19 cellular contexts compared by ENCODE assay signal in genomic region chr6:106118835-106119443, GRCh38. TPM values are rescaled to one million over a fixed set of nuclear protein-coding genes. Genes with fewer than 3 reads are reported as not detected.
A peak's percentile ranks its signal among the peaks of the same experiment; 100 is the strongest.
DNase-seq lines count a peak whose midpoint lies in the region; ATAC-seq and TF ChIP-seq lines count a peak whose summit lies in the region.
"Had no signal": no experiment of that assay in that cellular context is flagged by ENCODE, and none has a peak within 500 bp of the region (broad histone marks: within the 10 kb centered on the region; RNA-seq: fewer than 3 reads in every experiment).

No MANE protein-coding gene starts in this region.

- H3K4me3 ChIP-seq in SJSA1 (no peak overlapping the region), fibroblast of villous mesenchyme (ENCODE audit: low read depth, low read length) (no peak overlapping the region)
- H3K4me3 ChIP-seq: colonic mucosa, tibial nerve had no signal

- no peak for TF ChIP-seq CTCF in fibroblast of villous mesenchyme (IDR thresholded peaks at IDR 0.05; ENCODE audit: insufficient read depth, low read depth, low read length)

- H3K36me3 ChIP-seq in SJSA1, result no peaks in the 10 kb centered on the region
- H3K36me3 ChIP-seq: colonic mucosa, tibial nerve had no signal

- no peaks in the 10 kb centered on the region for H3K9me3 ChIP-seq in SJSA1 (replicated peaks)
- H3K9me3 ChIP-seq: colonic mucosa, tibial nerve had no signal

- DNase-seq in stimulated activated CD4-positive, alpha-beta T cell treated with anti-CD3 and anti-CD28 coated beads, Interleukin-15, amount 100 ng/mL, for 24 hours, result peak; percentile 54
- no peak for DNase-seq in stimulated activated CD4-positive, alpha-beta T cell treated with anti-CD3 and anti-CD28 coated beads, Interleukin-12 subunit alpha, Interleukin-12 subunit beta, amount 100 ng/mL, for 4 hours
- DNase-seq in SJSA1 (ENCODE audit: low read depth in 1 of 2, low spot score in 2 of 2) (no peak), fibroblast of villous mesenchyme (ENCODE audit: low read depth) (peak; percentile 63), HPDE6-E6E7 (ENCODE audit: extremely low spot score) (no peak), NCI-H1930 (lab: John Stamatoyannopoulos, UW) (no peak)
- DNase-seq: activated naive CD4-positive, alpha-beta T cell treated with anti-CD3 and anti-CD28 coated beads, Interleukin-2, amount 50 U/mL, for 16 hours; activated T-cell treated with anti-CD3 and anti-CD28 coated beads for 4 hours; CD8-positive, alpha-beta T cell; left cardiac atrium; NCI-H1092; NCI-H2107; NCI-H526 had no signal

- ATAC-seq in HG03442 (IDR thresholded peaks at IDR 0.05; ENCODE audit: unreplicated experiment) (no peak), HG03045 (IDR thresholded peaks at IDR 0.05; ENCODE audit: unreplicated experiment) (no peak)
- ATAC-seq: CD8-positive, alpha-beta T cell; left cardiac atrium; stimulated activated memory B cell treated with anti-CD40 and anti-IgM and Interleukin-4, amounts not matched to agents 10 μg/mL and 1 μg/mL and 100 μg/mL, for 72 hours had no signal

- no peaks in the 10 kb centered on the region for H3K27me3 ChIP-seq in SJSA1 (replicated peaks)
- H3K27me3 ChIP-seq: colonic mucosa, foreskin keratinocyte, tibial nerve had no signal

- peak overlapping the region; percentile 70 for H3K27ac ChIP-seq in SJSA1
- H3K27ac ChIP-seq: colonic mucosa, foreskin keratinocyte, tibial nerve had no signal

- H3K4me1 ChIP-seq in SJSA1 (replicated peaks), result peaks cover 25% of the 10 kb centered on the region
- H3K4me1 ChIP-seq: colonic mucosa, tibial nerve had no signal

RNA-seq across cellular contexts. Expression of gene PRDM1, which starts 32.8 kb away (rescaled TPM):
- 0.84 and 1.3 TPM in 2 replicates for total RNA-seq in SJSA1 (2014; rRNA removed; shearing (Covaris generic))
- total RNA-seq in fibroblast of villous mesenchyme, result 29.6 and 39.7 TPM in 2 replicates

Comparison
In these comparisons a context has a peak if more than half of its experiments do, and no peak if none do; other contexts are left out.
1. DNase-seq: peak in stimulated activated CD4-positive, alpha-beta T cell treated with anti-CD3 and anti-CD28 coated beads, Interleukin-15, amount 100 ng/mL, for 24 hours (single experiment) and fibroblast of villous mesenchyme (single experiment); none in stimulated activated CD4-positive, alpha-beta T cell treated with anti-CD3 and anti-CD28 coated beads, Interleukin-12 subunit alpha, Interleukin-12 subunit beta, amount 100 ng/mL, for 4 hours (single experiment), SJSA1 (0 of 2), HPDE6-E6E7 (single experiment) and NCI-H1930 (0 of 2).
2. RNA of gene PRDM1, which starts 32.8 kb away (total RNA-seq): 29.6 to 39.7 TPM in fibroblast of villous mesenchyme; 0.84 to 1.3 TPM in SJSA1; every median in the first group is over 10 times any median in the second.